Comparison of ENCODE assay signal across 10 cellular contexts in the genomic region with DNA sequence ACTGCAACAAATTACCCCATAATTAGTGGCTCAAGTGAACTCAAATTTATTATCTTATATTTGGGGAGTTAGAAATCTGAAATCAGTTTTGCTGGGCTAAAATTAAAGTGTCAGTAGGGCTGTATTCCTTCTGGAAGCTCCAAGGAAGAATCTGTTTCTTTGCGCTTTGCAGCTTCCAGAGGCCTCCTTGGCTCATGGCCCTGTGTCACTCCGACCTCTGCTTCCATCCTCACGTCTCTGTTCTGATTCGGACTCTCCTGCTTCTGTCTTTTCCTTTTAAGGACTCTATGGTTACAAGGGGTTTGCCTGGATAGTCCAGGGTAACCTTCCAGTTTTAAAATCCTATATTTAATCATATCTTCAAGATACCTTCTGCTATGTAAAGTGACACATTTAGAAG.
"Had no signal": no experiment of that assay in that cellular context is flagged by ENCODE, and none has a peak within 500 bp of the region (broad histone marks: within the 10 kb centered on the region; RNA-seq: fewer than 3 reads in every experiment).

No MANE protein-coding gene starts in this region.

- H3K27ac Mint-ChIP-seq: HFFc6, IgD-negative memory B cell had no signal

- H3K27ac ChIP-seq: GM23248, HL-60 had no signal

- H3K4me1 ChIP-seq: HAP-1 had no signal

- H3K27me3 Mint-ChIP-seq: IgD-negative memory B cell had no signal

- H3K4me3 Mint-ChIP-seq: HFFc6, IgD-negative memory B cell had no signal

- H3K36me3 Mint-ChIP-seq: IgD-negative memory B cell had no signal

- H3K4me3 ChIP-seq: GM23248, HAP-1 had no signal

- H3K9me3 ChIP-seq: HAP-1 had no signal

- H3K36me3 ChIP-seq: HAP-1 had no signal

- H3K4me1 Mint-ChIP-seq: IgD-negative memory B cell had no signal

- DNase-seq: GM23248, GOT3, H7, HFFc6, KBM-7 had no signal

- ATAC-seq: HCT116, HepG2 had no signal
